ENCODE assay signal across 20 cellular contexts in the genomic region with DNA sequence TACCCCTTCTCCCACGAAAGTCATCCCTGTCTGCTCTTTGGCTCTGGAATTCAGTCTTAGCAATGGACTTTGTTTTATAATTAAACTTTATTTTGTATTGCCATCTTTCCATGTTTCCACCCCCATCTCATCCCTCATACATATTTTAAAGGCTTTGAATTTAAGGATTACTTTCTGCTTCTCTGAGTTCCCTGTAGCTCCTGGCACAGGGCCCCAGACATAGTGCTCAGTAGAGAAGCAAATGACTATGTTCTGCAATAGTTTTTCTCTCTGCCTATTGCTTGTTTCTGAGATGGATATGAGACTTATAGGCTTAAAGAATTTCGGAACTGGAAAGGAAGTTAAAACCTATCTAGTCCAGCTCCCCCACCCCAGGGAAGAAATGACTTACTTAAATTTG.
DNase-seq lines count a peak whose midpoint lies in the region; ATAC-seq, FAIRE-seq and TF ChIP-seq lines count a peak whose summit lies in the region.
"Had no signal": no experiment of that assay in that cellular context is flagged by ENCODE, and none has a peak within 500 bp of the region (broad histone marks: within the 10 kb centered on the region; RNA-seq: fewer than 3 reads in every experiment).

No MANE protein-coding gene starts in this region.

- H3K27ac Mint-ChIP-seq in astrocyte (ENCODE audit: unreplicated experiment), result peak overlapping the region; percentile 67
- no peak overlapping the region for H3K27ac Mint-ChIP-seq in natural killer cell treated with Interleukin-12 subunit alpha and Interleukin-12 subunit beta and Interleukin-15 and Interleukin-18, amount 100 ng/mL, for 72 hours

- no peaks in the 10 kb centered on the region for H3K9me3 Mint-ChIP-seq in astrocyte (ENCODE audit: unreplicated experiment)
- no peaks in the 10 kb centered on the region for H3K9me3 Mint-ChIP-seq in natural killer cell treated with Interleukin-12 subunit alpha and Interleukin-12 subunit beta and Interleukin-15 and Interleukin-18, amount 100 ng/mL, for 72 hours
- H3K9me3 Mint-ChIP-seq: CD4-positive, alpha-beta memory T cell had no signal

- H3K27ac ChIP-seq in right cardiac atrium (ENCODE audit: low read length) (peak overlapping the region; percentile 17), astrocyte (ENCODE audit: low read depth, low read length) (no peak overlapping the region), psoas muscle (peak overlapping the region; percentile 86)
- H3K27ac ChIP-seq: A549, RWPE1 had no signal

- ATAC-seq in right cardiac atrium (no peak), psoas muscle (no peak), GM18909 (IDR thresholded peaks at IDR 0.05; ENCODE audit: poor library complexity, unreplicated experiment) (no peak)
- no peak for ATAC-seq in natural killer cell treated with Interleukin-12 subunit alpha and Interleukin-12 subunit beta and Interleukin-15 and Interleukin-18, amount 100 ng/mL, for 72 hours
- ATAC-seq: A549, HCT116, Panc1 had no signal

- no peak overlapping the region for H3K4me2 ChIP-seq in astrocyte (ENCODE audit: low read length)
- H3K4me2 ChIP-seq: A549 had no signal

- no peak overlapping the region for H3K4me3 ChIP-seq in right cardiac atrium (ENCODE audit: low read length)
- H3K4me3 ChIP-seq in astrocyte (ENCODE audit: insufficient read depth, low read depth, low read length), result no peak overlapping the region
- no peak overlapping the region for H3K4me3 ChIP-seq in psoas muscle
- H3K4me3 ChIP-seq: A549, MG63 had no signal

- WGBS in right cardiac atrium, result 87% methylated on average over 2 of the region's 2 CpGs
- WGBS in psoas muscle, 3 donors, result 94 to 97% (median 94%) methylated on average over 2 of the region's 2 CpGs

- no peaks in the 10 kb centered on the region for H3K9me3 ChIP-seq in right cardiac atrium (ENCODE audit: control insufficient read depth, low read length)
- H3K9me3 ChIP-seq in astrocyte (ENCODE audit: insufficient read depth, low read depth, low read length), result no peaks in the 10 kb centered on the region
- H3K9me3 ChIP-seq in psoas muscle, result no peaks in the 10 kb centered on the region
- H3K9me3 ChIP-seq: A549, MG63 had no signal

- no peak overlapping the region for H3K9ac ChIP-seq in astrocyte (ENCODE audit: low read length)

- H3K36me3 ChIP-seq in astrocyte (ENCODE audit: insufficient read depth, low read length), result peaks cover 6% of the 10 kb centered on the region
- no peaks in the 10 kb centered on the region for H3K36me3 ChIP-seq in psoas muscle (ENCODE audit: insufficient read depth in 1 of 2, low read depth in 1 of 2)
- H3K36me3 ChIP-seq: MG63 had no signal

- peaks cover 4% of the 10 kb centered on the region for H3K36me3 Mint-ChIP-seq in astrocyte (ENCODE audit: low read depth, unreplicated experiment)
- no peaks in the 10 kb centered on the region for H3K36me3 Mint-ChIP-seq in natural killer cell treated with Interleukin-12 subunit alpha and Interleukin-12 subunit beta and Interleukin-15 and Interleukin-18, amount 100 ng/mL, for 72 hours

- no peak for FAIRE-seq in astrocyte (lab: Jason Lieb, UNC)
- FAIRE-seq: A549, G401.6 had no signal

- H3K79me2 ChIP-seq in astrocyte (ENCODE audit: insufficient read depth, low read length), result peaks cover 80% of the 10 kb centered on the region

- TF ChIP-seq CTCF in astrocyte (IDR thresholded peaks at IDR 0.05; ENCODE audit: insufficient read depth, low read depth, low read length) (no peak), psoas muscle (IDR thresholded peaks at IDR 0.05) (no peak)

- DNase-seq in right cardiac atrium, result peak in 1 of 3 donors; percentile 68
- no peak for DNase-seq in cardiac septum (ENCODE audit: low spot score)
- no peak for DNase-seq in astrocyte (ENCODE audit: low read depth)
- no peak for DNase-seq in psoas muscle
- DNase-seq in natural killer cell treated with Interleukin-12 subunit alpha and Interleukin-12 subunit beta and Interleukin-15 and Interleukin-18, amount 100 ng/mL, for 72 hours (ENCODE audit: low spot score), result no peak
- no peak for DNase-seq in cerebellar cortex (ENCODE audit: low spot score)
- DNase-seq: AML-193; C1 segment of cervical spinal cord; CD4-positive, alpha-beta memory T cell; COR-L47; MG63; NCI-H2029; NCI-H526 treated with DMSO at 0.1 percent for 48 hours; SHP77 treated with DMSO at 0.1 percent for 48 hours had no signal

- H3K4me1 ChIP-seq in right cardiac atrium (ENCODE audit: control insufficient read depth, insufficient read depth, low read length) (peaks cover 7% of the 10 kb centered on the region), astrocyte (ENCODE audit: insufficient read depth, low read length) (peaks cover 22% of the 10 kb centered on the region), psoas muscle (peaks cover 35% of the 10 kb centered on the region)

- no peaks in the 10 kb centered on the region for H3K27me3 Mint-ChIP-seq in astrocyte (ENCODE audit: low read depth, unreplicated experiment)
- H3K27me3 Mint-ChIP-seq in natural killer cell treated with Interleukin-12 subunit alpha and Interleukin-12 subunit beta and Interleukin-15 and Interleukin-18, amount 100 ng/mL, for 72 hours, result peaks cover 0 to 3% of the 10 kb centered on the region in 2 donors
- H3K27me3 Mint-ChIP-seq: CD4-positive, alpha-beta memory T cell had no signal

- peaks cover 46% of the 10 kb centered on the region for H4K20me1 ChIP-seq in astrocyte (ENCODE audit: insufficient read depth, low read length)

- peaks cover 44% of the 10 kb centered on the region for H3K4me1 Mint-ChIP-seq in astrocyte (ENCODE audit: low read depth, unreplicated experiment)
- H3K4me1 Mint-ChIP-seq in natural killer cell treated with Interleukin-12 subunit alpha and Interleukin-12 subunit beta and Interleukin-15 and Interleukin-18, amount 100 ng/mL, for 72 hours (ENCODE audit: low read depth in 2 of 2), result peaks cover 4 to 17% of the 10 kb centered on the region in 2 donors

- intact Hi-C loops in right cardiac atrium (cut with DNase I), result no loop called here
- intact Hi-C loops in cardiac septum (cut with DNase I), result no loop called here
- intact Hi-C loops in psoas muscle (cut with DNase I), result loop anchor here in 1 of 2 donors (5.0 to 10.0 kb wide), 2 partner anchors 594 to 609 kb away; no protein-coding TSS in a partner anchor

- no peak overlapping the region for H2AFZ ChIP-seq in astrocyte (ENCODE audit: low read depth, low read length)

- H3K27me3 ChIP-seq in right cardiac atrium (ENCODE audit: control insufficient read depth, insufficient read depth), result no peaks in the 10 kb centered on the region
- H3K27me3 ChIP-seq in astrocyte (ENCODE audit: insufficient read depth, low read length), result no peaks in the 10 kb centered on the region
- H3K27me3 ChIP-seq in psoas muscle (ENCODE audit: insufficient read depth in 3 of 3, low read length in 2 of 3), result no peaks in the 10 kb centered on the region
- H3K27me3 ChIP-seq: MG63 had no signal

- no peak overlapping the region for H3K4me3 Mint-ChIP-seq in astrocyte (ENCODE audit: unreplicated experiment)
- no peak overlapping the region for H3K4me3 Mint-ChIP-seq in natural killer cell treated with Interleukin-12 subunit alpha and Interleukin-12 subunit beta and Interleukin-15 and Interleukin-18, amount 100 ng/mL, for 72 hours
- H3K4me3 Mint-ChIP-seq: CD4-positive, alpha-beta memory T cell had no signal
